In the genomic region with DNA sequence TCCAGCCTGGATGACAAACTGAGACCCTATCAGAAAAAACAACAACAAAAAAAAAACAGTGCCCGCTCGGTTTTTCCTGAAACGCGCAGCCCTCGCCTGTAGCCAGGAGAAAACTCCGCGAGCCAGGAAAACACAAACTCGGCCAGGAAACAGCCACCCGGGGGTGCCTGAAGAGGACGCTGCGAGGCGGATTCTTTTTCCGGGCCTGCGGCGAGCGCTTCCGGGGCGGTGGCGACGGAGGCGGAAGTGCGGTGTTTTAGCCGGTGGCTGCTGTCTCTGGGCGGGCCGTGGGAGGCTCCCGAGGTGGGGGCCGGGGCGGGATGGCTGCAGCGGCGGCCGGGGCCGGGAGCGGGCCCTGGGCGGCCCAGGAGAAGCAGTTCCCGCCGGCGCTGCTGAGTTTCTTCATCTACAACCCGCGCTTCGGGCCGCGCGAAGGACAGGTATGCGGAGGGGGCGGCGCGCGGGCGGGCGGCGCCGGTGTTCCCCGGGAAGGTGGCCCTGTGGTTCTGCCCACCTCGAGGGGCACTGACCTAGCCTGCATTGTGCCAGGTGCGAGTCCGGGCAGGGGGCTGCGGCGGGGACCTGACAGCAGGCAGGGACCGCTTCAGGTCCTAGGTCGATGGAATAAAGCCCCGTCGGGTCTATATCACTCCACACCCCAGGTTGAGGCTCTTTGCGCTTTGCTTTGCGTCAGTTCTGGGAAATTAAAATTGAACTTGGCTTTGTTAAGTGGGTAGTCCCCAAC, we compare ENCODE assay signal across 8 cellular contexts. TPM values are rescaled to one million over a fixed set of nuclear protein-coding genes. Genes with fewer than 3 reads are reported as not detected.
DNase-seq lines count a peak whose midpoint lies in the region; ATAC-seq, FAIRE-seq and TF ChIP-seq lines count a peak whose summit lies in the region.
"Not testable (repeated sequence)": the region's sequence is repeated elsewhere in the genome, so short reads cannot be mapped to it uniquely, and the experiment has no call there.

A gene (plus strand): TSS at position 254 of the 745 bp plus-strand sequence. CDS start 67 bp downstream, at position 321.

- H3K4me1 Mint-ChIP-seq in activated CD4-positive, alpha-beta memory T cell treated with anti-CD3 and anti-CD28 coated beads, Interleukin-2, amount 10 ng/mL, durations not matched to agents 7 days and 5 days = peaks cover 14% of the 10 kb centered on the region

- H3K9me3 ChIP-seq in BLaER1, right lobe of liver: not testable (repeated sequence)

- H3K4me3 Mint-ChIP-seq in activated CD4-positive, alpha-beta memory T cell treated with anti-CD3 and anti-CD28 coated beads, Interleukin-2, amount 10 ng/mL, durations not matched to agents 7 days and 5 days = peak within 1 kb of the TSS; percentile 82

- peak within 1 kb of the TSS; percentile 52 for H3K4me2 ChIP-seq in BLaER1

- not testable (repeated sequence) for H3K27me3 Mint-ChIP-seq in activated CD4-positive, alpha-beta memory T cell treated with anti-CD3 and anti-CD28 coated beads, Interleukin-2, amount 10 ng/mL, durations not matched to agents 7 days and 5 days

- not testable (repeated sequence) for H3K27ac ChIP-seq in BLaER1, right lobe of liver
- H3K27ac ChIP-seq in dorsolateral prefrontal cortex = peak within 1 kb of the TSS in 46 of 59 donors; percentile 31 to 92 (median 81)

- 0 out of 2 replicates have a peak, but pooled peaks cover 11% of the 10 kb centered on the region for H3K36me3 ChIP-seq in BLaER1
- not testable (repeated sequence) for H3K36me3 ChIP-seq in right lobe of liver

- POLR2A ChIA-PET in activated CD4-positive, alpha-beta memory T cell treated with anti-CD3 and anti-CD28 coated beads, Interleukin-2, amount 10 ng/mL, durations not matched to agents 7 days and 5 days (lab: Charles Lee) = not testable (repeated sequence)

- ATAC-seq in HG03196 (IDR thresholded peaks at IDR 0.05; ENCODE audit: unreplicated experiment) = peak; percentile 78
- peak; percentile 94 to 98 (median 98) for ATAC-seq in right lobe of liver

- H3K9ac ChIP-seq in BLaER1 = 0 out of 2 replicates have a peak within 1 kb of the TSS, but pooled peaks have one; percentile 60

- peak within 1 kb of the TSS; percentile 61 for H3K4me3 ChIP-seq in BLaER1
- H3K4me3 ChIP-seq in dorsolateral prefrontal cortex = peak within 1 kb of the TSS in 58 of 59 donors; percentile 34 to 83 (median 59)
- H3K4me3 ChIP-seq in right lobe of liver = peak within 1 kb of the TSS; percentile 38 to 63 (median 50)

- peak within 1 kb of the TSS; percentile 88 for H3K27ac Mint-ChIP-seq in activated CD4-positive, alpha-beta memory T cell treated with anti-CD3 and anti-CD28 coated beads, Interleukin-2, amount 10 ng/mL, durations not matched to agents 7 days and 5 days

- intact Hi-C loops in dorsolateral prefrontal cortex (cut with DNase I); right lobe of liver (cut with DNase I): not testable (repeated sequence)

- H3K36me3 Mint-ChIP-seq in activated CD4-positive, alpha-beta memory T cell treated with anti-CD3 and anti-CD28 coated beads, Interleukin-2, amount 10 ng/mL, durations not matched to agents 7 days and 5 days (ENCODE audit: low read depth) = peaks cover 20% of the 10 kb centered on the region

- H3K4me1 ChIP-seq in BLaER1, right lobe of liver: not testable (repeated sequence)

- H4K20me1 ChIP-seq in BLaER1 = not testable (repeated sequence)

- CTCF ChIA-PET in activated CD4-positive, alpha-beta memory T cell treated with anti-CD3 and anti-CD28 coated beads, Interleukin-2, amount 10 ng/mL, durations not matched to agents 7 days and 5 days (lab: Charles Lee) = not testable (repeated sequence)

- H3K9me3 Mint-ChIP-seq in activated CD4-positive, alpha-beta memory T cell treated with anti-CD3 and anti-CD28 coated beads, Interleukin-2, amount 10 ng/mL, durations not matched to agents 7 days and 5 days = not testable (repeated sequence)

- peak; percentile 90 for FAIRE-seq in GM19239 (lab: Jason Lieb, UNC)

- TF ChIP-seq CTCF in dorsolateral prefrontal cortex (IDR thresholded peaks at IDR 0.05 in 54 of 56, conservative IDR thresholded peaks at IDR 0.05 in 2 of 56; ENCODE audit: low read depth in 1 of 56, partially characterized antibody in 56 of 56) = peak in 36 of 56 donors; percentile 9 to 57 (median 31)
- TF ChIP-seq CTCF in right lobe of liver (IDR thresholded peaks at IDR 0.05) = peak in 1 of 4 donors; percentile 15

- peak; percentile 27 for TF ChIP-seq POLR2A in right lobe of liver (IDR thresholded peaks at IDR 0.05)

- H3K27me3 ChIP-seq in BLaER1, dorsolateral prefrontal cortex, right lobe of liver: not testable (repeated sequence)

- WGBS in right lobe of liver (ENCODE audit: insufficient coverage, low coverage, low lambda C conversion rate, missing lambda C conversion rate) = 1% methylated on average over 9 of the region's 64 CpGs

- DNase-seq in GM19239 (ENCODE audit: insufficient read length, low spot score) = not testable (repeated sequence)
- peak; percentile 87 for DNase-seq in NCI-H69 (lab: John Stamatoyannopoulos, UW)
- peak; percentile 93 for DNase-seq in activated CD4-positive, alpha-beta memory T cell treated with anti-CD3 and anti-CD28 coated beads, Interleukin-2, amount 10 ng/mL, durations not matched to agents 7 days and 5 days
- DNase-seq in dorsolateral prefrontal cortex = peak in 9 of 10 donors; percentile 16 to 89 (median 64)
- DNase-seq in right lobe of liver = peak; percentile 31 to 72 (median 70)
- DNase-seq in stimulated activated CD4-positive, alpha-beta T cell treated with anti-CD3 and anti-CD28 coated beads, Interleukin-4, amount 100 ng/mL, for 1 hour = peak; percentile 81

RNA-seq across cellular contexts. Expression of the gene that starts here (rescaled TPM):
- 100 to 1,000 TPM; 108 to 116 TPM for total RNA-seq in activated CD4-positive, alpha-beta memory T cell treated with anti-CD3 and anti-CD28 coated beads, Interleukin-2, amount 10 ng/mL, durations not matched to agents 7 days and 5 days
- total RNA-seq in dorsolateral prefrontal cortex (100 to 1,000 TPM in 2 of 120 experiments, 10 to 100 TPM in 118; 29.0 to 104 (median 64.3) TPM), right lobe of liver (10 to 100 TPM; 18.8 to 35.5 (median 26.6) TPM)
